ENCODE assay signal across 8 cellular contexts in the genomic region with DNA sequence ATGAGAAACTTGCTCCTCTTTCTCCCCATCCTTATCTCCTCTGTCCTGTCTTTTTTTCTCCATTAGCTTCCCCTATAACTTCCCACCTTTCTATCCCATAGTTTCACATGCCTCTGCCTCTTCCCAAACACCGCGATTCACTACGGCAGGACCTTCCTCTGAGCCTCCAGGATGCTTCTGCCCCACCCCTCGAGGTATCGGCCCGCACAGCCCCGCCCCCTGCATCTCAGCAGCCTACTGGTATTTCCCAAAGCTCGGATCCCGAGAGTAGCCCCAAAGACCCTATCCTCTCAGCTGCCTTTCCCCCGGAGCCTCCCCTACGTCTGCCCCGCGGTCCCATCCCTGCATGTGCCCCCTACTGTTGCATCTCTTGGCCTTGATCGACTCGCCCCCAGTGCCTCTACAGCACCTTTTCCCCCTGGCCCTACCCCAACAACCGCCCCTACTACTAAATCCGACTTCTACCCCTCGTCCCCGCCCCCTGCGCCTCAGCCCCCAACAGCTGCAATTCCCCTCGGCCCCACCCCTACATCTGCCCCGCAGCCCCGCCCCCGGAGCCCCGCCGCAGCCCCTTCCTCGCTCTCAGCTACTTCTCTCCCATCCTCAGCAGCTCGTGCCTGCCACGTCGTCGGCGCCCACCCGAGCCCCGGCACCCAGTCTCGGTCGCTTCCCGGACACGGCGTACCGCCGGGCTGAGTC. TPM values are rescaled to one million over a fixed set of nuclear protein-coding genes. Genes with fewer than 3 reads are reported as not detected.
A peak's percentile ranks its signal among the peaks of the same experiment; 100 is the strongest.
DNase-seq lines count a peak whose midpoint lies in the region; ATAC-seq, FAIRE-seq and TF ChIP-seq lines count a peak whose summit lies in the region.

No MANE protein-coding gene starts in this region.

- peak overlapping the region; percentile 84 for H2AFZ ChIP-seq in DND-41 (ENCODE audit: low read depth, low read length)
- H2AFZ ChIP-seq in OCI-LY3 (ENCODE audit: low read depth, low read length) = peak overlapping the region; percentile 68; the same call in 1 of the 2 replicates
- peak overlapping the region; percentile 70 for H2AFZ ChIP-seq in osteoblast (ENCODE audit: low read length)

- no peaks in the 10 kb centered on the region; the same call in 1 of the 2 replicates for H4K20me1 ChIP-seq in DND-41 (ENCODE audit: insufficient read depth, low read length)
- no peaks in the 10 kb centered on the region for H4K20me1 ChIP-seq in OCI-LY3 (ENCODE audit: insufficient read depth, low read length)
- H4K20me1 ChIP-seq in osteoblast (ENCODE audit: insufficient read depth, low read length) = peaks cover 18% of the 10 kb centered on the region

- TF ChIP-seq CTCF in DND-41 (IDR thresholded peaks at IDR 0.05; ENCODE audit: borderline replicate concordance, extremely low read depth, low read length, poor library complexity, severe bottlenecking) (no peak), OCI-LY3 (IDR thresholded peaks at IDR 0.05; ENCODE audit: low read depth, low read length) (no peak), osteoblast (IDR thresholded peaks at IDR 0.05; ENCODE audit: extremely low read depth, low read depth, low read length) (no peak)

- DNase-seq in DND-41 (peak; percentile 86), frontal cortex (ENCODE audit: low spot score in 2 of 2) (peak; percentile 54 to 56), osteoblast (ENCODE audit: insufficient read length, low spot score, missing footprints) (peak; percentile 91), urothelium cell line (ENCODE audit: low spot score) (peak; percentile 62)
- DNase-seq in activated effector memory CD4-positive, alpha-beta T cell treated with Interleukin-2 at 50 U/mL for 16 hours = peak; percentile 34

- H3K79me2 ChIP-seq in DND-41 (ENCODE audit: insufficient read depth, low read length) (peaks cover 7% of the 10 kb centered on the region), OCI-LY3 (ENCODE audit: low read length) (peaks cover 8% of the 10 kb centered on the region), osteoblast (ENCODE audit: insufficient read depth, low read length) (peaks cover 28% of the 10 kb centered on the region)

- FAIRE-seq in frontal cortex (lab: Jason Lieb, UNC) = no peak
- FAIRE-seq in urothelium cell line (lab: Jason Lieb, UNC) = no peak

- peak overlapping the region; percentile 31 to 70; a peak in 3 of 4 replicates for H3K4me3 ChIP-seq in DND-41 (ENCODE audit: low read depth in 1 of 2, low read length in 2 of 2)
- peak overlapping the region; percentile 84 for H3K4me3 ChIP-seq in OCI-LY3 (ENCODE audit: low read length)
- H3K4me3 ChIP-seq in osteoblast (ENCODE audit: insufficient read depth, low read length) = peak overlapping the region; percentile 100

- peaks cover 2% of the 10 kb centered on the region for H3K27me3 ChIP-seq in DND-41 (ENCODE audit: insufficient read depth, low read length, poor library complexity)
- H3K27me3 ChIP-seq in OCI-LY3 (ENCODE audit: low read depth, low read length) = 0 out of 2 replicates have a peak, but pooled peaks cover 5% of the 10 kb centered on the region
- no peaks in the 10 kb centered on the region for H3K27me3 ChIP-seq in osteoblast (ENCODE audit: insufficient read depth, low read length)

- peak overlapping the region; percentile 70 for H3K27ac ChIP-seq in DND-41 (ENCODE audit: low read length)
- H3K27ac ChIP-seq in OCI-LY3 (ENCODE audit: low read length) = peak overlapping the region; percentile 48
- no peak overlapping the region for H3K27ac ChIP-seq in osteoblast (ENCODE audit: low read depth, low read length)

- peak overlapping the region; percentile 79 for H3K4me2 ChIP-seq in DND-41 (ENCODE audit: insufficient read depth, low read length)
- H3K4me2 ChIP-seq in OCI-LY3 (ENCODE audit: low read length) = peak overlapping the region; percentile 88
- H3K4me2 ChIP-seq in osteoblast (ENCODE audit: insufficient read depth, low read length) = peak overlapping the region; percentile 91

- peak; percentile 65 for ATAC-seq in DND-41 (ENCODE audit: insufficient read depth, low read depth)
- ATAC-seq in HG02678 (IDR thresholded peaks at IDR 0.05; ENCODE audit: unreplicated experiment) = peak; percentile 22
- no peak for ATAC-seq in GM18909 (IDR thresholded peaks at IDR 0.05; ENCODE audit: poor library complexity, unreplicated experiment)

- peak overlapping the region; percentile 62 for H3K9ac ChIP-seq in DND-41 (ENCODE audit: low read depth, low read length)
- H3K9ac ChIP-seq in OCI-LY3 (ENCODE audit: low read length) = peak overlapping the region; percentile 81

- H3K9me3 ChIP-seq in DND-41 (ENCODE audit: insufficient read depth, low read length, severe bottlenecking) = no peaks in the 10 kb centered on the region
- H3K9me3 ChIP-seq in OCI-LY3 (ENCODE audit: insufficient read depth, low read length) = no peaks in the 10 kb centered on the region
- no peaks in the 10 kb centered on the region for H3K9me3 ChIP-seq in osteoblast (ENCODE audit: low read depth, low read length)

- peaks cover 18% of the 10 kb centered on the region for H3K4me1 ChIP-seq in DND-41 (ENCODE audit: insufficient read depth, low read length)
- H3K4me1 ChIP-seq in OCI-LY3 (ENCODE audit: low read length) = peaks cover 13% of the 10 kb centered on the region
- H3K4me1 ChIP-seq in osteoblast (ENCODE audit: insufficient read depth, low read length) = peaks cover 19% of the 10 kb centered on the region

- H3K36me3 ChIP-seq in DND-41 (ENCODE audit: insufficient read depth, low read length) (peaks cover 32% of the 10 kb centered on the region), OCI-LY3 (replicated peaks; ENCODE audit: low read depth, low read length) (peaks cover 23% of the 10 kb centered on the region), osteoblast (ENCODE audit: insufficient read depth, low read length) (peaks cover 43% of the 10 kb centered on the region)

RNA-seq across cellular contexts. Expression of a gene that starts 0.5 kb away (rescaled TPM):
- total RNA-seq in frontal cortex (6.1 TPM), osteoblast (15.2 and 17.4 TPM in 2 replicates)

RNA-seq across cellular contexts. Expression of a gene that starts 13.0 kb away (rescaled TPM):
- total RNA-seq in frontal cortex = 2.4 TPM
- 1.8 and 4.0 TPM in 2 replicates for total RNA-seq in osteoblast

RNA-seq across cellular contexts. Expression of a gene that starts 27.3 kb away (rescaled TPM):
- total RNA-seq in frontal cortex (0.82 TPM), osteoblast (1.4 and 2.1 TPM in 2 replicates)

RNA-seq across cellular contexts. Expression of a gene that starts 34.4 kb away (rescaled TPM):
- total RNA-seq in frontal cortex (30.6 TPM), osteoblast (54.3 and 63.1 TPM in 2 replicates)

RNA-seq across cellular contexts. Expression of a gene that starts 34.5 kb away (rescaled TPM):
- total RNA-seq in frontal cortex = 26.5 TPM
- total RNA-seq in osteoblast = 23.2 and 25.6 TPM in 2 replicates

Comparison
In these comparisons a context has a peak if more than half of its experiments do, and no peak if none do; other contexts are left out.
1. DNase-seq: peak in every context shown above with its lines; median percentile 91 in osteoblast; 86 in DND-41; 62 in urothelium cell line; 55 in frontal cortex; 34 in activated effector memory CD4-positive, alpha-beta T cell treated with Interleukin-2 at 50 U/mL for 16 hours.